ENCODE assay signal across 1 cellular context in the genomic region with DNA sequence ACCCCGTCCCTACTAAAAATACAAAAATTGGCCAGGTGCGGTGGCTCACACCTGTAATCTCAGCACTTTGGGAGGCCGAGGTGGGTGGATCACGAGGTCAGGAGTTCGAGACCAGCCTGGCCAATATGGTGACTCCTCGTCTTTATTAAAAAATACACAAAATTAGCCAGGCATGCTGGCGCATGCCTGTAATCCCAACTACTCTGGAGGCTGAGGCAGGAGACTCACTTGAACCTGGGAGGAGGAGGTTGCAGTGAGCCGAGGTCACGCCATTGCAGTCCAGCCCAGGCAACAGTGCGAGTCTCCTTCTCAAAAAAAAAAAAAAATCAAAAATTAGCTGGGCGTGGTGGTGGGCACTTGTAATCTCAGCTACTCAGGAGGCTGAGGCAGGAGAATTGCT.
TF ChIP-seq lines count a peak whose summit lies in the region.
"Not testable (repeated sequence)": the region's sequence is repeated elsewhere in the genome, so short reads cannot be mapped to it uniquely, and the experiment has no call there.

No MANE protein-coding gene starts in this region.

TF ChIP-seq in K562, 482 proteins besides CTCF, POLR2A, EP300 and RAD21:
- TF ChIP-seq ZNF766 (CRISPR knock-in tag; conservative IDR thresholded peaks at IDR 0.05) (0 out of 2 replicates have a peak, but pooled peaks have one; percentile 34), DMBX1 (CRISPR knock-in tag; IDR thresholded peaks at IDR 0.05; ENCODE audit: borderline replicate concordance) (peak; percentile 92), ZNF311 (CRISPR knock-in tag; IDR thresholded peaks at IDR 0.05) (0 out of 2 replicates have a peak, but pooled peaks have one; percentile 33), PTRF (tag; IDR thresholded peaks at IDR 0.05) (peak; percentile 70), PTTG1 (tag; IDR thresholded peaks at IDR 0.05; ENCODE audit: low read depth) (0 out of 2 replicates have a peak, but pooled peaks have one; percentile 21), NR4A1 (tag; IDR thresholded peaks at IDR 0.05) (0 out of 2 replicates have a peak, but pooled peaks have one; percentile 44), CXXC5 (CRISPR knock-in tag; IDR thresholded peaks at IDR 0.05) (peak; percentile 13; the same call in 1 of the 2 replicates), SMAD4 (CRISPR knock-in tag; conservative IDR thresholded peaks at IDR 0.05) (0 out of 2 replicates have a peak, but pooled peaks have one; percentile 21)
- TF ChIP-seq, protein P1, sequence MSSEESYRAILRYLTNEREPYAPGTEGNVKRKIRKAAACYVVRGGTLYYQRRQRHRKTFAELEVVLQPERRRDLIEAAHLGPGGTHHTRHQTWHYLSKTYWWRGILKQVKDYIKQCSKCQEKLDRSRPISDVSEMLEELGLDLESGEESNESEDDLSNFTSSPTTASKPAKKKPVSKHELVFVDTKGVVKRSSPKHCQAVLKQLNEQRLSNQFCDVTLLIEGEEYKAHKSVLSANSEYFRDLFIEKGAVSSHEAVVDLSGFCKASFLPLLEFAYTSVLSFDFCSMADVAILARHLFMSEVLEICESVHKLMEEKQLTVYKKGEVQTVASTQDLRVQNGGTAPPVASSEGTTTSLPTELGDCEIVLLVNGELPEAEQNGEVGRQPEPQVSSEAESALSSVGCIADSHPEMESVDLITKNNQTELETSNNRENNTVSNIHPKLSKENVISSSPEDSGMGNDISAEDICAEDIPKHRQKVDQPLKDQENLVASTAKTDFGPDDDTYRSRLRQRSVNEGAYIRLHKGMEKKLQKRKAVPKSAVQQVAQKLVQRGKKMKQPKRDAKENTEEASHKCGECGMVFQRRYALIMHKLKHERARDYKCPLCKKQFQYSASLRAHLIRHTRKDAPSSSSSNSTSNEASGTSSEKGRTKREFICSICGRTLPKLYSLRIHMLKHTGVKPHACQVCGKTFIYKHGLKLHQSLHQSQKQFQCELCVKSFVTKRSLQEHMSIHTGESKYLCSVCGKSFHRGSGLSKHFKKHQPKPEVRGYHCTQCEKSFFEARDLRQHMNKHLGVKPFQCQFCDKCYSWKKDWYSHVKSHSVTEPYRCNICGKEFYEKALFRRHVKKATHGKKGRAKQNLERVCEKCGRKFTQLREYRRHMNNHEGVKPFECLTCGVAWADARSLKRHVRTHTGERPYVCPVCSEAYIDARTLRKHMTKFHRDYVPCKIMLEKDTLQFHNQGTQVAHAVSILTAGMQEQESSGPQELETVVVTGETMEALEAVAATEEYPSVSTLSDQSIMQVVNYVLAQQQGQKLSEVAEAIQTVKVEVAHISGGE (CRISPR knock-in tag; IDR thresholded peaks at IDR 0.05) = peak in 1 of 3 experiments; percentile 69; a peak in 2 of 6 replicates
- not testable (repeated sequence) for TF ChIP-seq NR4A1 (CRISPR knock-in tag; IDR thresholded peaks at IDR 0.05)
- TF ChIP-seq, protein P2, sequence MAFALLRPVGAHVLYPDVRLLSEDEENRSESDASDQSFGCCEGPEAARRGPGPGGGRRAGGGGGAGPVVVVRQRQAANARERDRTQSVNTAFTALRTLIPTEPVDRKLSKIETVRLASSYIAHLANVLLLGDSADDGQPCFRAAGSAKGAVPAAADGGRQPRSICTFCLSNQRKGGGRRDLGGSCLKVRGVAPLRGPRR (CRISPR knock-in tag; IDR thresholded peaks at IDR 0.05) = 0 out of 2 replicates have a peak, but pooled peaks have one; percentile 56
- TF ChIP-seq, protein P3, sequence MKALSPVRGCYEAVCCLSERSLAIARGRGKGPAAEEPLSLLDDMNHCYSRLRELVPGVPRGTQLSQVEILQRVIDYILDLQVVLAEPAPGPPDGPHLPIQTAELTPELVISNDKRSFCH (CRISPR knock-in tag; IDR thresholded peaks at IDR 0.05) = peak; percentile 54; the same call in 1 of the 2 replicates
- TF ChIP-seq, protein P3 (tag; IDR thresholded peaks at IDR 0.05) = not testable (repeated sequence)
